In genomic region chr2:128321421-128321775, GRCh38 we compare ENCODE assay signal across 1 cellular context.
TF ChIP-seq lines count a peak whose summit lies in the region.

No MANE protein-coding gene starts in this region.

TF ChIP-seq in GM23338, 12 proteins besides CTCF, POLR2A, EP300 and RAD21 (continued from another document):
- TF ChIP-seq REST (IDR thresholded peaks at IDR 0.05; ENCODE audit: unreplicated experiment) (no peak), CREB1 (CRISPR knock-in tag; IDR thresholded peaks at IDR 0.05; ENCODE audit: low read depth) (no peak), JUNB (IDR thresholded peaks at IDR 0.05; ENCODE audit: unreplicated experiment) (no peak), ZNF114 (CRISPR knock-in tag; IDR thresholded peaks at IDR 0.05) (no peak), STAT1 (IDR thresholded peaks at IDR 0.05; ENCODE audit: unreplicated experiment) (no peak), EZH2phosphoT487 (IDR thresholded peaks at IDR 0.05; ENCODE audit: unreplicated experiment) (no peak), POLR2AphosphoS5 (IDR thresholded peaks at IDR 0.05; ENCODE audit: low read depth) (no peak), EZH2 (IDR thresholded peaks at IDR 0.05; ENCODE audit: low read depth, unreplicated experiment) (no peak)
TF ChIP-seq in GM23338: peak in this region for 0.
